9 cellular contexts compared by ENCODE assay signal in the genomic region with DNA sequence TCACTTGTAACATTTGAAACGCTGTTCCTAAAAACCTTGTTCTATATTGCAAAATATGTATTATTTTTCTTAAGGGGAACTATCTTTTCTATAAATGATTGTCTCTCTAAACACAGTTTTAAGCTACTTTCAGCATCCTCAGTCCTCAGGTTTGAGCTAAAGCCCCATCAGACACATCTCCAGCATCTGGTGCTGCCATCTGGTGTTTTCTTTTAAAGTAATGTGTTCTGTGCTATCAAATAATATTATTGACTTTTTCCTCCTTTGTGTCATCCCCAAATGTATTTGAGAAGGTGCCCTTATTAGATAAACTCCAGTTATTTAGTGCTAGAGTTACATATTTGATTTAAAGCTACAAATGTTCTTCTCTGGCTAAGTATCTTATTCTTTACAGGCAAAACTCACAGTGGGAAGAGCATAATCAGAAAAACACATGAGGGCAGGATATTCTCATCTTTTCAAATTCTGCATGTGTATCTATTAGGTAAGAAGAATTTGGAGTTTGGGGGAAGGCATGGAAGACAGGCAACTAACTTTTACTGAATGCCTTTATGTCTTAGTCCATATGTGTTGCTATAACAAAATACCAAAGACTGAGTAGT. TPM values are rescaled to one million over a fixed set of nuclear protein-coding genes. Genes with fewer than 3 reads are reported as not detected.
A peak's percentile ranks its signal among the peaks of the same experiment; 100 is the strongest.
DNase-seq lines count a peak whose midpoint lies in the region; ATAC-seq and TF ChIP-seq lines count a peak whose summit lies in the region.
"Had no signal": no experiment of that assay in that cellular context is flagged by ENCODE, and none has a peak within 500 bp of the region (broad histone marks: within the 10 kb centered on the region; RNA-seq: fewer than 3 reads in every experiment).

No MANE protein-coding gene starts in this region.

- H3K4me2 ChIP-seq in GM23248 (ENCODE audit: unreplicated experiment): no peak overlapping the region

- ATAC-seq in GM18858 (IDR thresholded peaks at IDR 0.05; ENCODE audit: unreplicated experiment): no peak

- no peaks in the 10 kb centered on the region for H3K27me3 Mint-ChIP-seq in glutamatergic neuron (ENCODE audit: unreplicated experiment)

- H3K9me3 Mint-ChIP-seq in glutamatergic neuron (ENCODE audit: unreplicated experiment): no peaks in the 10 kb centered on the region

- no peak overlapping the region for H3K9ac ChIP-seq in GM23248

- peaks cover 50% of the 10 kb centered on the region for H3F3A ChIP-seq in GM23248 (ENCODE audit: insufficient read depth)

- H3K4me3 ChIP-seq in GM23248: no peak overlapping the region

- in situ Hi-C loops in GM23248 (cut with MboI): loop anchor here (25.0 kb wide), 1 partner anchor 195 kb away; the partner anchor contains the start of gene SRFBP1

- no peaks in the 10 kb centered on the region for H3K36me3 ChIP-seq in GM23248 (ENCODE audit: low read depth)

- CTCF ChIA-PET in RWPE1 (lab: Yijun Ruan, JAX): interaction anchor here (0.5 to 2.2 kb wide), 10 partner anchors 10 to 811 kb away, joined by 3 to 11 read pairs (median 4); partner anchors contain the start of gene SRFBP1

- no peaks in the 10 kb centered on the region for H3K79me2 ChIP-seq in GM23248 (ENCODE audit: insufficient read depth)

- no peaks in the 10 kb centered on the region for H3K36me3 Mint-ChIP-seq in glutamatergic neuron (ENCODE audit: unreplicated experiment)

- peak overlapping the region; percentile 25 for H3K4me3 Mint-ChIP-seq in glutamatergic neuron (ENCODE audit: unreplicated experiment)

- no peaks in the 10 kb centered on the region for H3K9me3 ChIP-seq in GM23248 (ENCODE audit: low read depth)

- peak overlapping the region; percentile 80 for H3K27ac Mint-ChIP-seq in glutamatergic neuron (ENCODE audit: unreplicated experiment)

- H3K27me3 ChIP-seq in GM23248 (replicated peaks; ENCODE audit: insufficient read depth): no peaks in the 10 kb centered on the region

- 23 to 50% methylated on average over 1 of the region's 1 CpG for WGBS in GM23248 (ENCODE audit: low coverage in 1 of 2, low lambda C conversion rate in 2 of 2, missing lambda C conversion rate in 2 of 2), 2 experiments

- peaks cover 46% of the 10 kb centered on the region for H3K4me1 ChIP-seq in GM23248 (ENCODE audit: insufficient read depth)

- POLR2A ChIA-PET in RWPE1 (lab: Yijun Ruan, JAX; ENCODE audit: low non-redundant PET): no interaction called here

- H2AFZ ChIP-seq in GM23248: no peak overlapping the region

- DNase-seq in AG08395 (ENCODE audit: low spot score) (peak; percentile 54), GM23248 (peak; percentile 82), RWPE1 (ENCODE audit: low spot score) (peak; percentile 57), glutamatergic neuron (peak; percentile 38), cerebellar nuclear complex (lab: John Stamatoyannopoulos, UW) (no peak), NCI-H1436 (lab: John Stamatoyannopoulos, UW) (no peak)
- no peak for DNase-seq in activated CD4-positive, CD25-positive, alpha-beta regulatory T cell (lab: John Stamatoyannopoulos, UW)

- H3K27ac ChIP-seq in GM23248 (no peak overlapping the region), RWPE1 (no peak overlapping the region)

- H3K4me1 Mint-ChIP-seq in glutamatergic neuron (ENCODE audit: low read depth, unreplicated experiment): peaks cover 12% of the 10 kb centered on the region

- no peaks in the 10 kb centered on the region for H3K9me2 ChIP-seq in GM23248 (ENCODE audit: insufficient read depth)

- no peaks in the 10 kb centered on the region for H4K20me1 ChIP-seq in GM23248 (ENCODE audit: insufficient read depth)

- peak; percentile 72 for TF ChIP-seq CTCF in RWPE1 (conservative IDR thresholded peaks at IDR 0.05; ENCODE audit: low read depth)
- no peak for TF ChIP-seq CTCF in glutamatergic neuron (IDR thresholded peaks at IDR 0.05; ENCODE audit: partially characterized antibody, unreplicated experiment)

RNA-seq across cellular contexts. Expression of gene ZNF474, which starts 27.5 kb away (rescaled TPM):
- total RNA-seq in GM23248 (2014; rRNA removed; shearing (Covaris generic)): 0.43 TPM in 1 of 2 replicates, not detected in the other
- 0.21 and 0.23 TPM in 2 replicates for polyA plus RNA-seq in GM23248 (2016; fragmentation: Nextera tagmentation; extraction: Ambion mirVana)
- total RNA-seq in glutamatergic neuron (ENCODE audit: unreplicated experiment): 0.64 TPM
- total RNA-seq: activated CD8-positive, alpha-beta memory T cell treated with anti-CD3 and anti-CD28 coated beads for 36 hours had no signal

Comparison
In these comparisons a context has a peak if more than half of its experiments do, and no peak if none do; other contexts are left out.
1. DNase-seq: peak in AG08395 (single experiment), GM23248 (single experiment), RWPE1 (single experiment) and glutamatergic neuron (single experiment); none in cerebellar nuclear complex (0 of 2), NCI-H1436 (single experiment) and activated CD4-positive, CD25-positive, alpha-beta regulatory T cell (0 of 4).